Comparison of ENCODE assay signal across 1 cellular context in the genomic region with DNA sequence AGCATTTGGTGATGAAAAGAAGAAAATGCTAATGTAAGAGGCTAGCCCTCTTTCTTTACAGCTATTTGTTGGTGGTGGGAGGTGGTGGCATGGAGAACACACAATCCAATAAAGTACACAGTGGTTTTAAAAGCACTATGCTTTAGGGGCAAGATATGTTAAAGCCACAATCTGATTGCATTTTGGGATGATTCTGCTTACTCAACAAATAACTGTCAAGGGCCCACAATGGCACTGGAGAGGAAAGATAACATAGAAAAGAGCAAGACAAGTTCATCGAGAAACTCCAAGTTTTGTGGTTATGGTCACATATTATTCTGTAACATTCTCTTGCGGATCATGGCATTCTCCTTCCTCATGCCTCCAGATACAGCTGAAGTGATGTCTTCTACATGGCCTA.
TF ChIP-seq lines count a peak whose summit lies in the region.

No MANE protein-coding gene starts in this region.

TF ChIP-seq in A549, 52 proteins besides CTCF, POLR2A, EP300 and RAD21 (continued from another document):
- TF ChIP-seq, protein P1, sequence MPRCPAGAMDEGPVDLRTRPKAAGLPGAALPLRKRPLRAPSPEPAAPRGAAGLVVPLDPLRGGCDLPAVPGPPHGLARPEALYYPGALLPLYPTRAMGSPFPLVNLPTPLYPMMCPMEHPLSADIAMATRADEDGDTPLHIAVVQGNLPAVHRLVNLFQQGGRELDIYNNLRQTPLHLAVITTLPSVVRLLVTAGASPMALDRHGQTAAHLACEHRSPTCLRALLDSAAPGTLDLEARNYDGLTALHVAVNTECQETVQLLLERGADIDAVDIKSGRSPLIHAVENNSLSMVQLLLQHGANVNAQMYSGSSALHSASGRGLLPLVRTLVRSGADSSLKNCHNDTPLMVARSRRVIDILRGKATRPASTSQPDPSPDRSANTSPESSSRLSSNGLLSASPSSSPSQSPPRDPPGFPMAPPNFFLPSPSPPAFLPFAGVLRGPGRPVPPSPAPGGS (IDR thresholded peaks at IDR 0.05), result no peak
- no peak for TF ChIP-seq CHD4 (IDR thresholded peaks at IDR 0.05; ENCODE audit: borderline replicate concordance)
- no peak for TF ChIP-seq KDM1A (IDR thresholded peaks at IDR 0.05; ENCODE audit: low read depth)
- peak; percentile 77 for TF ChIP-seq MAFK (IDR thresholded peaks at IDR 0.05; ENCODE audit: partially characterized antibody)
